ENCODE assay signal across 8 cellular contexts in the genomic region with DNA sequence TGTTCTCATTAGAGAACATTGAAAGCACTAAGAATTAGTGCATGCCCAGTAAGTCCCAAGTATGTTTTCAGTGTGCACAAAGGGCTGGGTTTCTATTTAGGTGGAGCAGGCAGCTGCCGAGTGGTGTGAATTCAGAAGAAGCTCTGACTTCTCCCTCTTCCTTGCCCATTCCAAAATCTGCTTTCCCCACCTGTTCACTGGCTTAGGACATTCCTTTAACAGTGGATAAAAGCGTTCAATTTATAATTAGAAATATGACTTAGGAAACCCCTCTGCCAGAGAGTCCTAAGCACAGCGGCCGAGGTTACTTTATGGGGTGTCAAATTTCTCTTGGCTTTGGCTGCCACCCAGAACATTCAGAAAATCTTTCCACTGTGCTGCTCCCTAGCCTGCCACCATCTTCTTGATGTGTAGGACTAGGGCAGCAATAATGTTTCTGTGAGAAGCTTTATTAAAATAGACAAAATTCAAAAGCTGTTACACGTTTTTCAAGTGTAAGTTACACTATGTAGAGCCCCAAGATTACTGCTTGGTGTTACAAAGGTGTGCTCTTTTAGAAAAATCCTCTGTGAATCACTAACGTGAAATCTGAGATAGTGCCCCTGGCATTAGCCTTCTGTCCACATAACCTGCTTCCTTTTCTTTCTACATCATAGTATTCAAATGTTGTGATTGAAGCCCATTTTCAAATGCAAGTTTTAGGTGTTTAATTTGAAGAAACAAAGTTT.
A peak's percentile ranks its signal among the peaks of the same experiment; 100 is the strongest.
DNase-seq lines count a peak whose midpoint lies in the region; ATAC-seq and TF ChIP-seq lines count a peak whose summit lies in the region.

No MANE protein-coding gene starts in this region.

- H3K4me1 Mint-ChIP-seq in natural killer cell: no peaks in the 10 kb centered on the region
- no peaks in the 10 kb centered on the region for H3K4me1 Mint-ChIP-seq in effector memory CD8-positive, alpha-beta T cell (ENCODE audit: low read depth in 2 of 2)
- no peaks in the 10 kb centered on the region for H3K4me1 Mint-ChIP-seq in activated CD4-positive, alpha-beta T cell treated with anti-CD3 and anti-CD28 coated beads for 36 hours

- no peak overlapping the region for H3K4me3 Mint-ChIP-seq in natural killer cell
- H3K4me3 Mint-ChIP-seq in effector memory CD8-positive, alpha-beta T cell: no peak overlapping the region
- H3K4me3 Mint-ChIP-seq in activated CD4-positive, alpha-beta T cell treated with anti-CD3 and anti-CD28 coated beads for 36 hours: no peak overlapping the region

- peaks cover 17% of the 10 kb centered on the region for H3K4me1 ChIP-seq in adipocyte (ENCODE audit: control insufficient read depth, insufficient read depth, low read length)

- no peaks in the 10 kb centered on the region for H3K36me3 Mint-ChIP-seq in natural killer cell
- no peaks in the 10 kb centered on the region for H3K36me3 Mint-ChIP-seq in effector memory CD8-positive, alpha-beta T cell (ENCODE audit: insufficient read depth)
- no peaks in the 10 kb centered on the region for H3K36me3 Mint-ChIP-seq in activated CD4-positive, alpha-beta T cell treated with anti-CD3 and anti-CD28 coated beads for 36 hours (ENCODE audit: low read depth)

- POLR2A ChIA-PET in activated CD4-positive, alpha-beta T cell treated with anti-CD3 and anti-CD28 coated beads for 36 hours (lab: Charles Lee): no interaction called here

- no peaks in the 10 kb centered on the region for H3K27me3 ChIP-seq in adipocyte (replicated peaks; ENCODE audit: control insufficient read depth, insufficient read depth, low read length)
- H3K27me3 ChIP-seq in kidney epithelial cell (ENCODE audit: control insufficient read depth, insufficient read depth, low read length): no peaks in the 10 kb centered on the region

- CTCF ChIA-PET in activated CD4-positive, alpha-beta T cell treated with anti-CD3 and anti-CD28 coated beads for 36 hours (lab: Charles Lee): no interaction called here

- H3K9me3 ChIP-seq in adipocyte (ENCODE audit: control insufficient read depth, low read length): no peaks in the 10 kb centered on the region

- H3K4me3 ChIP-seq in adipocyte (ENCODE audit: low read length) (peak overlapping the region; percentile 72), kidney epithelial cell (ENCODE audit: low read depth, low read length) (peak overlapping the region; percentile 25)

- peak; percentile 13 for DNase-seq in SIG-M5 treated with dmso at 0.1 percent for 504 hours (lab: John Stamatoyannopoulos, UW; ENCODE audit: unreplicated experiment)
- no peak for DNase-seq in SIG-M5 (lab: John Stamatoyannopoulos, UW)
- DNase-seq in adipocyte (ENCODE audit: low read depth): peak; percentile 81
- no peak for DNase-seq in kidney epithelial cell (ENCODE audit: low read depth)
- DNase-seq in natural killer cell: no peak
- DNase-seq in activated CD8-positive, alpha-beta memory T cell treated with anti-CD3 and anti-CD28 coated beads, Interleukin-2, amount 50 U/mL, for 4 hours: no peak
- DNase-seq in effector memory CD8-positive, alpha-beta T cell: no peak
- no peak for DNase-seq in activated CD4-positive, alpha-beta T cell treated with anti-CD3 and anti-CD28 coated beads for 36 hours

- no peaks in the 10 kb centered on the region for H3K36me3 ChIP-seq in adipocyte (ENCODE audit: control insufficient read depth, insufficient read depth, low read length, severe bottlenecking)
- H3K36me3 ChIP-seq in kidney epithelial cell (ENCODE audit: control insufficient read depth, insufficient read depth, low read length): no peaks in the 10 kb centered on the region

- no peak overlapping the region for H3K9ac ChIP-seq in adipocyte (ENCODE audit: low read length)

- no peak for TF ChIP-seq CTCF in kidney epithelial cell (IDR thresholded peaks at IDR 0.05; ENCODE audit: insufficient read depth, low read length, poor library complexity, severe bottlenecking)
- no peak for TF ChIP-seq CTCF in natural killer cell (IDR thresholded peaks at IDR 0.05)

- intact Hi-C loops in natural killer cell (cut with micrococcal nuclease): no loop called here
- intact Hi-C loops in activated CD4-positive, alpha-beta T cell treated with anti-CD3 and anti-CD28 coated beads for 36 hours (cut with DNase I, micrococcal nuclease): no loop called here

- peaks cover 4% of the 10 kb centered on the region in 2 donors for H3K9me3 Mint-ChIP-seq in natural killer cell
- H3K9me3 Mint-ChIP-seq in effector memory CD8-positive, alpha-beta T cell: peaks cover 1 to 7% of the 10 kb centered on the region in 2 donors
- no peaks in the 10 kb centered on the region for H3K9me3 Mint-ChIP-seq in activated CD4-positive, alpha-beta T cell treated with anti-CD3 and anti-CD28 coated beads for 36 hours (ENCODE audit: low read depth)

- no peak for ATAC-seq in natural killer cell
- no peak for ATAC-seq in effector memory CD8-positive, alpha-beta T cell (replicated peaks)
- no peak for ATAC-seq in activated CD4-positive, alpha-beta T cell treated with anti-CD3 and anti-CD28 coated beads for 36 hours

- no peaks in the 10 kb centered on the region for H3K27me3 Mint-ChIP-seq in natural killer cell (ENCODE audit: low read depth in 2 of 2)
- no peaks in the 10 kb centered on the region for H3K27me3 Mint-ChIP-seq in effector memory CD8-positive, alpha-beta T cell
- no peaks in the 10 kb centered on the region for H3K27me3 Mint-ChIP-seq in activated CD4-positive, alpha-beta T cell treated with anti-CD3 and anti-CD28 coated beads for 36 hours

- no peak overlapping the region for H3K27ac Mint-ChIP-seq in natural killer cell
- no peak overlapping the region for H3K27ac Mint-ChIP-seq in effector memory CD8-positive, alpha-beta T cell
- no peak overlapping the region for H3K27ac Mint-ChIP-seq in activated CD4-positive, alpha-beta T cell treated with anti-CD3 and anti-CD28 coated beads for 36 hours

Comparison
In these comparisons a context has a peak if more than half of its experiments do, and no peak if none do; other contexts are left out.
1. DNase-seq: peak in SIG-M5 treated with dmso at 0.1 percent for 504 hours (single experiment) and adipocyte (single experiment); none in SIG-M5 (single experiment), kidney epithelial cell (single experiment), natural killer cell (single experiment), activated CD8-positive, alpha-beta memory T cell treated with anti-CD3 and anti-CD28 coated beads, Interleukin-2, amount 50 U/mL, for 4 hours (single experiment), effector memory CD8-positive, alpha-beta T cell (0 of 3) and activated CD4-positive, alpha-beta T cell treated with anti-CD3 and anti-CD28 coated beads for 36 hours (single experiment).